ENCODE assay signal across 8 cellular contexts in the genomic region with DNA sequence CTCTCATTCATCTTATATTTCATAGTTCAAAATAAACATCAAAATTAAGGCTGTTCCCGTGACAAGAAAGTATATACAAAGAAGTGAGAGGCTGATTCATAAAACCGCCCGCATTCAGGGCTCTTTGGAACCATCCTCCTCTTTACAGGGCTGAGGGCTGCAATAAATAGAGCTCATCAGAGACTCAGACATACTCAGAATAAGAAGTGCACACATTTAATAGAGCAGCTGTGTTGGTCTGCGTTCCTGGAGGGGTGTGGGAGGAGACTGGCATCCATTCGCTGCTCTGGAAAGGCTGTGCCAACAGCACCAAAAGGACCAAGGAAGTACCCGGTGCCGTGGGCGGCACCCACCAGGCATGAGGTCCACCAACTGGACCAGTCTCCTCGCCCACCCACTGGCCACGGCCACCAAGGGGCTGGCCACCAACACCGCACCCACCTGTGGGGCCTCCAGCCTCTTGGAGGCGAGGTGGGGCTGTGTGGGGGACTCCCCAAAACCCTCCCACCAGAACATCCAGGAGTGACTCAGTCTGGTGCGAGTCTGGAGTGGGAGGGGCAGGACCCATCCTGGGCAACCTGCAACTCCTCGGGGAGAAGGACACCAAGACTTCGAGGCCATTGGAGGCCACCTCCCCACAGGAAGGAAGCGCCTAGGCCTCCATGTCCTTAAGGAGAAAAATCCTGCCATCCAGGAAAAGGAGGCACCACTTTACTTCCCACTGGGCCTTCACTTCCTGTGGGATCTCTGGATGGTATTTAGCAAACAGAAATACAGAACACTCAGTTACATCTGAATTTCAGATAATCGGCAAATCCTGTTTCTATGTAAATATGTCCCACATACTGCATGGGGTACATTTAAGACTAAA. TPM values are rescaled to one million over a fixed set of nuclear protein-coding genes. Genes with fewer than 3 reads are reported as not detected.
A peak's percentile ranks its signal among the peaks of the same experiment; 100 is the strongest.
DNase-seq lines count a peak whose midpoint lies in the region; ATAC-seq and TF ChIP-seq lines count a peak whose summit lies in the region.

No MANE protein-coding gene starts in this region.

- intact Hi-C loops in stomach (cut with DNase I; ENCODE audit: low total_unique reads): no loop called here

- H3K27me3 ChIP-seq in esophagus (ENCODE audit: control insufficient read depth in 1 of 2, insufficient read depth in 2 of 2, low read length in 2 of 2) (no peaks in the 10 kb centered on the region), stomach (no peaks in the 10 kb centered on the region)

- H3K4me1 ChIP-seq in esophagus (ENCODE audit: control insufficient read depth in 2 of 2, insufficient read depth in 2 of 2, low read length in 1 of 2) (no peaks in the 10 kb centered on the region), stomach (peaks cover 0 to 15% (median 0%) of the 10 kb centered on the region in 4 donors)

- no peaks in the 10 kb centered on the region for H3K36me3 ChIP-seq in esophagus (ENCODE audit: control insufficient read depth in 2 of 2, insufficient read depth in 2 of 2, low read length in 1 of 2)
- H3K36me3 ChIP-seq in stomach: no peaks in the 10 kb centered on the region

- TF ChIP-seq POLR2A in stomach (IDR thresholded peaks at IDR 0.05): no peak

- no peaks in the 10 kb centered on the region for H3K9me3 ChIP-seq in esophagus (ENCODE audit: control insufficient read depth in 2 of 2, insufficient read depth in 1 of 2, low read depth in 1 of 2, low read length in 1 of 2)
- no peaks in the 10 kb centered on the region for H3K9me3 ChIP-seq in stomach

- no peak for TF ChIP-seq EP300 in stomach (IDR thresholded peaks at IDR 0.05)

- H3K4me3 ChIP-seq in esophagus (ENCODE audit: low read depth in 1 of 2, low read length in 2 of 2) (no peak overlapping the region), stomach (no peak overlapping the region)

- H3K27ac ChIP-seq in esophagus (ENCODE audit: low read depth in 2 of 2, low read length in 1 of 2) (peak overlapping the region; percentile 67 to 71), stomach (peak overlapping the region; percentile 60 to 81 (median 67)), substantia nigra (ENCODE audit: low read depth, low read length, poor library complexity, severe bottlenecking) (no peak overlapping the region)

- 72 to 74% methylated on average over 17 of the region's 17 CpGs for WGBS in esophagus, 2 donors
- 69 to 87% (median 74%) methylated on average over 13 to 17 of the region's 17 CpGs for WGBS in stomach, 5 donors

- ATAC-seq in GM18508 (IDR thresholded peaks at IDR 0.05; ENCODE audit: insufficient read depth, unreplicated experiment) (peak; percentile 25), HG02884 (IDR thresholded peaks at IDR 0.05; ENCODE audit: unreplicated experiment) (peak; percentile 39)

- no peak for TF ChIP-seq CTCF in stomach (IDR thresholded peaks at IDR 0.05)

- DNase-seq in activated CD4-positive, alpha-beta T cell treated with anti-CD3 and anti-CD28 coated beads for 1 hour: peak; percentile 23
- DNase-seq in stomach (no peak), NCI-H82 treated with DMSO at 0.1 percent for 48 hours (lab: John Stamatoyannopoulos, UW; ENCODE audit: unreplicated experiment) (no peak), HPDE6-E6E7 (ENCODE audit: extremely low spot score) (no peak), substantia nigra (lab: John Stamatoyannopoulos, UW) (no peak)

RNA-seq across cellular contexts. Expression of a gene that starts 32.7 kb away (rescaled TPM):
- 10 to 100 TPM in 1 of 2 donors, 1 to 10 TPM in 1; 7.1 to 15.5 TPM for polyA plus RNA-seq in esophagus
- total RNA-seq in stomach: 10 to 100 TPM in 2 of 5 donors, 1 to 10 TPM in 2, not detected in 1; 1.3 to 11.6 (median 7.7) TPM
- polyA plus RNA-seq in stomach: 1 to 10 TPM; 4.5 to 9.8 (median 4.9) TPM
